Comparison of ENCODE assay signal across 30 cellular contexts in genomic region chr10:49398986-49399385, GRCh38. TPM values are rescaled to one million over a fixed set of nuclear protein-coding genes. Genes with fewer than 3 reads are reported as not detected.
DNase-seq lines count a peak whose midpoint lies in the region; ATAC-seq and TF ChIP-seq lines count a peak whose summit lies in the region.
"Had no signal": no experiment of that assay in that cellular context is flagged by ENCODE, and none has a peak within 500 bp of the region (broad histone marks: within the 10 kb centered on the region; RNA-seq: fewer than 3 reads in every experiment).

No MANE protein-coding gene starts in this region.

- no peak overlapping the region for H2AFZ ChIP-seq in GM23338

- H3K4me3 Mint-ChIP-seq in GM23338 (peak overlapping the region; percentile 75), endodermal cell (no peak overlapping the region)
- H3K4me3 Mint-ChIP-seq in natural killer cell treated with Interleukin-12 subunit alpha and Interleukin-12 subunit beta and Interleukin-15 and Interleukin-18, amount 100 ng/mL, for 72 hours, result peak overlapping the region; percentile 57
- H3K4me3 Mint-ChIP-seq: activated CD4-positive, alpha-beta T cell treated with anti-CD3 and anti-CD28 coated beads for 36 hours; activated naive CD4-positive, alpha-beta T cell treated with anti-CD3 and anti-CD28 coated beads, Interleukin-2, amount 50 U/mL, for 24 hours; HFFc6 had no signal

- DNase-seq in GM23338 (ENCODE audit: low spot score), result peak; percentile 57
- DNase-seq in NCI-H69 (lab: John Stamatoyannopoulos, UW), result peak; percentile 11
- no peak for DNase-seq in endodermal cell
- DNase-seq in natural killer cell treated with Interleukin-12 subunit alpha and Interleukin-12 subunit beta and Interleukin-15 and Interleukin-18, amount 100 ng/mL, for 72 hours (ENCODE audit: low spot score), result no peak
- DNase-seq in esophagus squamous epithelium (lab: John Stamatoyannopoulos, UW), result no peak
- DNase-seq in NCI-H1436 treated with DMSO at 0.1 percent for 48 hours (lab: John Stamatoyannopoulos, UW), result no peak
- DNase-seq in foreskin melanocyte, result no peak
- DNase-seq: activated CD4-positive, alpha-beta T cell treated with anti-CD3 and anti-CD28 coated beads for 36 hours; central memory CD4-positive, alpha-beta T cell; heart right ventricle; HFFc6; left ventricle myocardium superior; NCI-H146; NCI-H526 treated with DMSO at 0.1 percent for 48 hours; right lobe of liver; stimulated activated CD4-positive, alpha-beta T cell treated with anti-CD3 and anti-CD28 coated beads, Interleukin-12 subunit alpha, Interleukin-12 subunit beta, amount 100 ng/mL, for 4 hours; stimulated activated CD4-positive, alpha-beta T cell treated with anti-CD3 and anti-CD28 coated beads, Interleukin-4, amount 100 ng/mL, for 4 hours; stimulated activated naive CD8-positive, alpha-beta T cell treated with anti-CD3 and anti-CD28 coated beads, Interleukin-15, amount 100 ng/mL, for 72 hours; T-helper 1 cell; thyroid gland had no signal

- H3K4me3 ChIP-seq in GM23338 (peak overlapping the region; percentile 73), endodermal cell (ENCODE audit: low read length) (peak overlapping the region; percentile 69), esophagus squamous epithelium (no peak overlapping the region)
- H3K4me3 ChIP-seq: K562, SJSA1, thyroid gland had no signal

- H3K27me3 ChIP-seq in GM23338 (ENCODE audit: insufficient read depth), result peaks cover 96% of the 10 kb centered on the region
- H3K27me3 ChIP-seq in endodermal cell (ENCODE audit: control insufficient read depth, insufficient read depth, low read length, poor library complexity, severe bottlenecking), result peaks cover 100% of the 10 kb centered on the region
- H3K27me3 ChIP-seq in esophagus squamous epithelium, result peaks cover 33 to 98% (median 54%) of the 10 kb centered on the region in 4 donors

- H3K27ac ChIP-seq in GM23338 (ENCODE audit: low read depth) (no peak overlapping the region), endodermal cell (ENCODE audit: low read depth, low read length) (no peak overlapping the region), esophagus squamous epithelium (no peak overlapping the region)
- H3K27ac ChIP-seq: epithelial cell of prostate, heart right ventricle, right lobe of liver, SJSA1, thyroid gland had no signal

- no peak for TF ChIP-seq POLR2A in esophagus squamous epithelium (IDR thresholded peaks at IDR 0.05)

- peaks cover 36% of the 10 kb centered on the region for H3K4me1 Mint-ChIP-seq in GM23338
- peaks cover 7% of the 10 kb centered on the region for H3K4me1 Mint-ChIP-seq in endodermal cell
- H3K4me1 Mint-ChIP-seq in natural killer cell treated with Interleukin-12 subunit alpha and Interleukin-12 subunit beta and Interleukin-15 and Interleukin-18, amount 100 ng/mL, for 72 hours (ENCODE audit: low read depth in 2 of 2), result peaks cover 8 to 11% of the 10 kb centered on the region in 2 donors

- peaks cover 16% of the 10 kb centered on the region for H4K20me1 ChIP-seq in GM23338 (replicated peaks; ENCODE audit: insufficient read depth)

- H3K27me3 Mint-ChIP-seq in GM23338 (ENCODE audit: insufficient read depth, low read depth, poor library complexity) (peaks cover 76% of the 10 kb centered on the region), endodermal cell (ENCODE audit: insufficient read depth) (peaks cover 94% of the 10 kb centered on the region)
- H3K27me3 Mint-ChIP-seq in natural killer cell treated with Interleukin-12 subunit alpha and Interleukin-12 subunit beta and Interleukin-15 and Interleukin-18, amount 100 ng/mL, for 72 hours, result peaks cover 39 to 53% of the 10 kb centered on the region in 2 donors

- H3K4me2 ChIP-seq in GM23338, result peak overlapping the region; percentile 96

- no peak overlapping the region for H3K9ac ChIP-seq in endodermal cell (ENCODE audit: extremely low read depth, low read length, poor library complexity, severe bottlenecking)

- intact Hi-C loops in esophagus squamous epithelium (cut with DNase I), result no loop called here

- no peaks in the 10 kb centered on the region for H3K79me2 ChIP-seq in GM23338 (replicated peaks; ENCODE audit: insufficient read depth)

- H3K4me1 ChIP-seq in GM23338 (ENCODE audit: insufficient read depth), result peaks cover 31% of the 10 kb centered on the region
- no peaks in the 10 kb centered on the region for H3K4me1 ChIP-seq in endodermal cell (ENCODE audit: control insufficient read depth, insufficient read depth, low read length)
- H3K4me1 ChIP-seq in esophagus squamous epithelium, result peaks cover 17 to 41% (median 26%) of the 10 kb centered on the region in 3 donors

- H3F3A ChIP-seq in GM23338 (replicated peaks; ENCODE audit: low read depth), result 0 out of 2 replicates have a peak, but pooled peaks cover 9% of the 10 kb centered on the region

- TF ChIP-seq CTCF in GM23338 (conservative IDR thresholded peaks at IDR 0.05; ENCODE audit: low read depth in 2 of 2) (no peak), endodermal cell (conservative IDR thresholded peaks at IDR 0.05) (no peak), esophagus squamous epithelium (IDR thresholded peaks at IDR 0.05) (no peak)

- H3K36me3 ChIP-seq in GM23338 (ENCODE audit: insufficient read depth), result no peaks in the 10 kb centered on the region
- H3K36me3 ChIP-seq in endodermal cell (ENCODE audit: control insufficient read depth, insufficient read depth, low read length), result no peaks in the 10 kb centered on the region
- H3K36me3 ChIP-seq in esophagus squamous epithelium, result no peaks in the 10 kb centered on the region
- H3K36me3 ChIP-seq: heart right ventricle, right lobe of liver, SJSA1, thyroid gland had no signal

- H3K27ac Mint-ChIP-seq in GM23338 (no peak overlapping the region), endodermal cell (no peak overlapping the region)
- H3K27ac Mint-ChIP-seq in natural killer cell treated with Interleukin-12 subunit alpha and Interleukin-12 subunit beta and Interleukin-15 and Interleukin-18, amount 100 ng/mL, for 72 hours, result no peak overlapping the region
- H3K27ac Mint-ChIP-seq: activated CD4-positive, alpha-beta T cell treated with anti-CD3 and anti-CD28 coated beads for 36 hours; activated naive CD4-positive, alpha-beta T cell treated with anti-CD3 and anti-CD28 coated beads, Interleukin-2, amount 50 U/mL, for 24 hours; CD14-positive monocyte; HFFc6; mesothelial cell of epicardium; stimulated activated naive CD8-positive, alpha-beta T cell treated with anti-CD3 and anti-CD28 coated beads, Interleukin-15, amount 100 ng/mL, for 72 hours had no signal

- H3K9me2 ChIP-seq in GM23338 (ENCODE audit: insufficient read depth), result no peaks in the 10 kb centered on the region

- no peaks in the 10 kb centered on the region for H3K36me3 Mint-ChIP-seq in GM23338 (ENCODE audit: low read depth)
- no peaks in the 10 kb centered on the region for H3K36me3 Mint-ChIP-seq in endodermal cell (ENCODE audit: low read depth)
- no peaks in the 10 kb centered on the region for H3K36me3 Mint-ChIP-seq in natural killer cell treated with Interleukin-12 subunit alpha and Interleukin-12 subunit beta and Interleukin-15 and Interleukin-18, amount 100 ng/mL, for 72 hours
- H3K36me3 Mint-ChIP-seq: activated naive CD4-positive, alpha-beta T cell treated with anti-CD3 and anti-CD28 coated beads, Interleukin-2, amount 50 U/mL, for 24 hours; mesothelial cell of epicardium had no signal

- no peaks in the 10 kb centered on the region for H3K9me3 Mint-ChIP-seq in GM23338
- no peaks in the 10 kb centered on the region for H3K9me3 Mint-ChIP-seq in endodermal cell
- no peaks in the 10 kb centered on the region for H3K9me3 Mint-ChIP-seq in natural killer cell treated with Interleukin-12 subunit alpha and Interleukin-12 subunit beta and Interleukin-15 and Interleukin-18, amount 100 ng/mL, for 72 hours
- H3K9me3 Mint-ChIP-seq: activated naive CD4-positive, alpha-beta T cell treated with anti-CD3 and anti-CD28 coated beads, Interleukin-2, amount 50 U/mL, for 24 hours; HFFc6; mesothelial cell of epicardium; stimulated activated naive CD8-positive, alpha-beta T cell treated with anti-CD3 and anti-CD28 coated beads, Interleukin-15, amount 100 ng/mL, for 72 hours had no signal

- WGBS in endodermal cell (ENCODE audit: insufficient coverage in 1 of 2, insufficient read length in 1 of 2), 2 experiments, result 7% methylated on average over 9 of the region's 9 CpGs; no CpG with 5 or more reads in 1 of the 2 experiments
- whole genome bisulfite sequencing in esophagus squamous epithelium, 2 donors, result 7 to 13% methylated on average over 7 to 8 of the region's 9 CpGs

- no peaks in the 10 kb centered on the region for H3K9me3 ChIP-seq in endodermal cell (ENCODE audit: control insufficient read depth, low read length)
- no peaks in the 10 kb centered on the region for H3K9me3 ChIP-seq in esophagus squamous epithelium
- H3K9me3 ChIP-seq: heart right ventricle, right lobe of liver, SJSA1, thyroid gland had no signal

- peak; percentile 6 for ATAC-seq in GM23338
- ATAC-seq in natural killer cell treated with Interleukin-12 subunit alpha and Interleukin-12 subunit beta and Interleukin-15 and Interleukin-18, amount 100 ng/mL, for 72 hours, result no peak
- ATAC-seq: stimulated activated naive CD8-positive, alpha-beta T cell treated with anti-CD3 and anti-CD28 coated beads, Interleukin-15, amount 100 ng/mL, for 72 hours had no signal

TF ChIP-seq in GM23338, 12 proteins besides CTCF, POLR2A, EP300 and RAD21:
- TF ChIP-seq STAT1 (IDR thresholded peaks at IDR 0.05; ENCODE audit: unreplicated experiment), result no peak
- TF ChIP-seq JUNB (IDR thresholded peaks at IDR 0.05; ENCODE audit: unreplicated experiment), result no peak
- TF ChIP-seq CREB1 (CRISPR knock-in tag; IDR thresholded peaks at IDR 0.05; ENCODE audit: low read depth), result no peak

RNA-seq across cellular contexts. Expression of gene DRGX, which starts 3.1 kb away (rescaled TPM):
- not detected in 2 replicates for total RNA-seq in GM23338 (2014; rRNA removed; shearing (Covaris generic))
- not detected in 2 replicates for polyA plus RNA-seq in GM23338 (2016; fragmentation: Nextera tagmentation; extraction: Ambion mirVana)
- total RNA-seq in endodermal cell, result not detected
- polyA plus RNA-seq in endodermal cell (2013, experiment 1 of 2), result 0.82 TPM
- polyA plus RNA-seq in endodermal cell (2013, experiment 2 of 2), result 0.17 TPM
- total RNA-seq in natural killer cell treated with Interleukin-12 subunit alpha and Interleukin-12 subunit beta and Interleukin-15 and Interleukin-18, amount 100 ng/mL, for 72 hours, result not detected
- total RNA-seq in esophagus squamous epithelium, result not detected
- total RNA-seq: activated CD4-positive, alpha-beta T cell treated with anti-CD3 and anti-CD28 coated beads for 36 hours; astrocyte; dermis microvascular lymphatic vessel endothelial cell; heart right ventricle; K562; left ventricle myocardium superior; mesothelial cell of epicardium; right lobe of liver; RPMI7951; SJSA1; thyroid gland had no signal
- polyA plus RNA-seq: CD14-positive monocyte, heart right ventricle, K562, neural cell had no signal

Comparison
In these comparisons a context has a peak if more than half of its experiments do, and no peak if none do; other contexts are left out.
1. DNase-seq: peak in GM23338 (single experiment) and NCI-H69 (single experiment); none in endodermal cell (single experiment), natural killer cell treated with Interleukin-12 subunit alpha and Interleukin-12 subunit beta and Interleukin-15 and Interleukin-18, amount 100 ng/mL, for 72 hours (single experiment), esophagus squamous epithelium (single experiment), NCI-H1436 treated with DMSO at 0.1 percent for 48 hours (single experiment) and foreskin melanocyte (single experiment).
2. H3K4me3 ChIP-seq: peak in GM23338 (single experiment) and endodermal cell (single experiment); none in esophagus squamous epithelium (0 of 4).